1 cellular context compared by ENCODE assay signal in the genomic region with DNA sequence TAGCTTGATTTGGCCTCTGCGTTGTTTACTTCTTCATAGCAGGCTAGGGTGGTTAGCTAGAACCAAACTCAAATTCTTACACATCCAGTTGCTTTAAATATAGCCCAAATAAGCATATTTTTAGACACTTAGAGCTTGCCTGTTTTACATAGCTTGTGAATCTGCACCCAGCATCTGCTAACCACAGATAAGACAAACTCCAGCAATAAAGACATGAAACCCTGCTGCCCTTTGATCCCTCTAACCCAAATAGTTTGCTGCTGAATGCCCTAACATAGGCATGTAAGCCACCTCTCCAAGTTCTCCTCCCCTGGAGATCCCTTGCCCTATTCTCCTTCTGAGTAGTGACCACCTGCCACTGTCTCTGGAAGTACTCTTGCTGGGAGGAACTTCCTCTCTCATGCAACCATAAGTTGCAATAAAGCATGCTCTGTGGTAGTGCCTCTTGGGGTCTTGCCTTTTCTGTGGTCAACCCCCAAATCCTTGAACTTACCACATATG.
TF ChIP-seq lines count a peak whose summit lies in the region.

No MANE protein-coding gene starts in this region.

TF ChIP-seq in GM12878, 131 proteins besides CTCF, POLR2A, EP300 and RAD21 (continued from another document and continues in another):
- TF ChIP-seq ATF3 (IDR thresholded peaks at IDR 0.05; ENCODE audit: borderline replicate concordance, extremely low read depth, low read depth, low read length): no peak
- TF ChIP-seq NFIC (IDR thresholded peaks at IDR 0.05; ENCODE audit: low read depth, low read length): peak; percentile 87
- no peak for TF ChIP-seq NR2C2 (IDR thresholded peaks at IDR 0.05; ENCODE audit: borderline replicate concordance, control insufficient read depth, insufficient read length, low read depth)
- TF ChIP-seq RBBP5 (conservative IDR thresholded peaks at IDR 0.05): no peak
- TF ChIP-seq NFXL1 (IDR thresholded peaks at IDR 0.05; ENCODE audit: borderline replicate concordance): no peak
- TF ChIP-seq CHD2 (IDR thresholded peaks at IDR 0.05; ENCODE audit: borderline replicate concordance, low read depth, low read length): no peak
- TF ChIP-seq EED (IDR thresholded peaks at IDR 0.05; ENCODE audit: low read depth): peak; percentile 71
- 0 out of 2 replicates have a peak, but pooled peaks have one; percentile 17 for TF ChIP-seq IRF4 (IDR thresholded peaks at IDR 0.05; ENCODE audit: low read depth, low read length)
- no peak for TF ChIP-seq CBX5 (IDR thresholded peaks at IDR 0.05; ENCODE audit: low read depth)
- no peak for TF ChIP-seq MYB (IDR thresholded peaks at IDR 0.05; ENCODE audit: borderline replicate concordance, low read depth, low read length)
- TF ChIP-seq CEBPZ (IDR thresholded peaks at IDR 0.05; ENCODE audit: low read depth, low read length): no peak
- TF ChIP-seq IRF3 (IDR thresholded peaks at IDR 0.05): no peak
- no peak for TF ChIP-seq SP1 (IDR thresholded peaks at IDR 0.05; ENCODE audit: low read depth, low read length)
- TF ChIP-seq BCL3 (IDR thresholded peaks at IDR 0.05; ENCODE audit: borderline replicate concordance, insufficient read depth, low read depth, low read length, poor library complexity, severe bottlenecking): no peak
- no peak for TF ChIP-seq BHLHE40 (IDR thresholded peaks at IDR 0.05; ENCODE audit: borderline replicate concordance in 1 of 2, low read depth in 2 of 2, low read length in 1 of 2)
- TF ChIP-seq USF1 (IDR thresholded peaks at IDR 0.05; ENCODE audit: borderline replicate concordance, extremely low read length, insufficient read depth, low read depth, low read length): no peak
- TF ChIP-seq PRDM15 (CRISPR knock-in tag; IDR thresholded peaks at IDR 0.05): no peak
- no peak for TF ChIP-seq ZNF217 (IDR thresholded peaks at IDR 0.05)
- no peak for TF ChIP-seq ETV6 (conservative IDR thresholded peaks at IDR 0.05 in 1 of 2, IDR thresholded peaks at IDR 0.05 in 1 of 2; ENCODE audit: borderline replicate concordance in 1 of 2, low read depth in 1 of 2)
- TF ChIP-seq ZBED1 (IDR thresholded peaks at IDR 0.05; ENCODE audit: borderline replicate concordance): no peak
- TF ChIP-seq CHD1 (IDR thresholded peaks at IDR 0.05; ENCODE audit: low read depth, low read length): no peak
- TF ChIP-seq ZNF24 (IDR thresholded peaks at IDR 0.05): no peak
- no peak for TF ChIP-seq STAT1 (conservative IDR thresholded peaks at IDR 0.05)
- 0 out of 2 replicates have a peak, but pooled peaks have one; percentile 17 for TF ChIP-seq TCF12 (IDR thresholded peaks at IDR 0.05; ENCODE audit: low read depth, low read length)
- no peak for TF ChIP-seq ZNF622 (IDR thresholded peaks at IDR 0.05)
- no peak for TF ChIP-seq KAT2A (conservative IDR thresholded peaks at IDR 0.05; ENCODE audit: control insufficient read depth, low read depth, low read length)
- no peak for TF ChIP-seq HCFC1 (IDR thresholded peaks at IDR 0.05; ENCODE audit: low read length)
- TF ChIP-seq, protein P1, sequence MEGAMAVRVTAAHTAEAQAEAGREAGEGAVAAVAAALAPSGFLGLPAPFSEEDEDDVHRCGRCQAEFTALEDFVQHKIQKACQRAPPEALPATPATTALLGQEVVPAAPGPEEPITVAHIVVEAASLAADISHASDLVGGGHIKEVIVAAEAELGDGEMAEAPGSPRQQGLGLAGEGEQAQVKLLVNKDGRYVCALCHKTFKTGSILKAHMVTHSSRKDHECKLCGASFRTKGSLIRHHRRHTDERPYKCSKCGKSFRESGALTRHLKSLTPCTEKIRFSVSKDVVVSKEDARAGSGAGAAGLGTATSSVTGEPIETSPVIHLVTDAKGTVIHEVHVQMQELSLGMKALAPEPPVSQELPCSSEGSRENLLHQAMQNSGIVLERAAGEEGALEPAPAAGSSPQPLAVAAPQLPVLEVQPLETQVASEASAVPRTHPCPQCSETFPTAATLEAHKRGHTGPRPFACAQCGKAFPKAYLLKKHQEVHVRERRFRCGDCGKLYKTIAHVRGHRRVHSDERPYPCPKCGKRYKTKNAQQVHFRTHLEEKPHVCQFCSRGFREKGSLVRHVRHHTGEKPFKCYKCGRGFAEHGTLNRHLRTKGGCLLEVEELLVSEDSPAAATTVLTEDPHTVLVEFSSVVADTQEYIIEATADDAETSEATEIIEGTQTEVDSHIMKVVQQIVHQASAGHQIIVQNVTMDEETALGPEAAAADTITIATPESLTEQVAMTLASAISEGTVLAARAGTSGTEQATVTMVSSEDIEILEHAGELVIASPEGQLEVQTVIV (IDR thresholded peaks at IDR 0.05; ENCODE audit: borderline replicate concordance, partially characterized antibody): no peak
- TF ChIP-seq IKZF1 (conservative IDR thresholded peaks at IDR 0.05): peak; percentile 37; the same call in 1 of the 2 replicates
- TF ChIP-seq, protein P2, sequence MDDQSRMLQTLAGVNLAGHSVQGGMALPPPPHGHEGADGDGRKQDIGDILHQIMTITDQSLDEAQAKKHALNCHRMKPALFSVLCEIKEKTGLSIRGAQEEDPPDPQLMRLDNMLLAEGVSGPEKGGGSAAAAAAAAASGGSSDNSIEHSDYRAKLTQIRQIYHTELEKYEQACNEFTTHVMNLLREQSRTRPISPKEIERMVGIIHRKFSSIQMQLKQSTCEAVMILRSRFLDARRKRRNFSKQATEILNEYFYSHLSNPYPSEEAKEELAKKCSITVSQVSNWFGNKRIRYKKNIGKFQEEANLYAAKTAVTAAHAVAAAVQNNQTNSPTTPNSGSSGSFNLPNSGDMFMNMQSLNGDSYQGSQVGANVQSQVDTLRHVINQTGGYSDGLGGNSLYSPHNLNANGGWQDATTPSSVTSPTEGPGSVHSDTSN (IDR thresholded peaks at IDR 0.05; ENCODE audit: insufficient replicate concordance, low read depth, low read length): no peak
- no peak for TF ChIP-seq GATAD2B (conservative IDR thresholded peaks at IDR 0.05; ENCODE audit: low read depth)
- TF ChIP-seq POLR2AphosphoS5 (IDR thresholded peaks at IDR 0.05; ENCODE audit: low read length): no peak
- TF ChIP-seq YY1 (IDR thresholded peaks at IDR 0.05; ENCODE audit: low read depth, low read length): no peak
- no peak for TF ChIP-seq ZNF274 (IDR thresholded peaks at IDR 0.05; ENCODE audit: insufficient read depth, insufficient read length)
- TF ChIP-seq NBN (IDR thresholded peaks at IDR 0.05): no peak
- TF ChIP-seq POLR2AphosphoS2 (IDR thresholded peaks at IDR 0.05; ENCODE audit: low read depth, low read length): no peak
- TF ChIP-seq GABPA (IDR thresholded peaks at IDR 0.05; ENCODE audit: low read depth): no peak
- no peak for TF ChIP-seq NKRF (conservative IDR thresholded peaks at IDR 0.05)
- no peak for TF ChIP-seq MXI1 (IDR thresholded peaks at IDR 0.05; ENCODE audit: low read depth, low read length)
- no peak for TF ChIP-seq BRCA1 (IDR thresholded peaks at IDR 0.05; ENCODE audit: low read depth, low read length)
- no peak for TF ChIP-seq HDAC2 (IDR thresholded peaks at IDR 0.05)
